In the genomic region with DNA sequence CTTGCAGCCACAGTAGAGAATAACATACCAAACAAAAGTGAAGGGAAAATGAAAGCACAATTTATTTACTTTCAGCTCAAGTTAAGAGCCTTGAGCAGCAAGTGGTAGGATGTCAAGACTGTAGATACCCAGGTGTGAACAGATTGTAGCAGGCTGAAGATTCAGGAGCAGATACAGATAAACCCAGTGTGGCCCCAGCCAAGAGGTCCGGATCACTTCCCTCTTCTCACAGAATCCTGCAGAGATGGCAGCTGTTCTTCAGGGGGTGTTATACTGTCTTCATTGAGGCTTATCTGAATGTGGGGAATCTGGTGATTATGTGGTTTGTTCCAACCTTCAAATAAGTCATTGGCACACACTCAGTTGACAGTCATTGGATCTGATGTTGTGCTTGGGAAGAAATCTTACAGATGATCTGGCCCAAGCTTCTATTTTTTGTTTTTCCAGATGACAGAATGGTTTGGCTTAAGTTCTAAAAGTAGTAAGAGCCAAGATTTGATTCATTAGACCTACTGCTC, we compare ENCODE assay signal across 1 cellular context.
TF ChIP-seq lines count a peak whose summit lies in the region.

No MANE protein-coding gene starts in this region.

TF ChIP-seq in H1, 55 proteins besides CTCF, POLR2A, EP300 and RAD21:
- TF ChIP-seq CHD1 (IDR thresholded peaks at IDR 0.05; ENCODE audit: low read depth, low read length) (no peak), GTF2F1 (IDR thresholded peaks at IDR 0.05; ENCODE audit: borderline replicate concordance, low read depth, low read length) (no peak), TEAD4 (IDR thresholded peaks at IDR 0.05; ENCODE audit: low read depth, low read length) (no peak), HDAC6 (IDR thresholded peaks at IDR 0.05; ENCODE audit: low read depth, low read length) (no peak), SUZ12 (IDR thresholded peaks at IDR 0.05; ENCODE audit: low read length) (no peak), CBX8 (IDR thresholded peaks at IDR 0.05; ENCODE audit: borderline replicate concordance, low read depth, low read length) (no peak), CHD2 (IDR thresholded peaks at IDR 0.05; ENCODE audit: low read length) (no peak), CREB1 (IDR thresholded peaks at IDR 0.05) (no peak), SIRT6 (IDR thresholded peaks at IDR 0.05; ENCODE audit: low read length) (no peak), BACH1 (IDR thresholded peaks at IDR 0.05; ENCODE audit: low read length) (no peak), MAFK (IDR thresholded peaks at IDR 0.05; ENCODE audit: low read depth, low read length) (no peak), FOSL1 (IDR thresholded peaks at IDR 0.05; ENCODE audit: insufficient read depth, low read depth, low read length) (no peak), BRCA1 (IDR thresholded peaks at IDR 0.05; ENCODE audit: low read depth, low read length) (no peak)
